ENCODE assay signal across 8 cellular contexts in genomic region chr14:94689218-94689984, GRCh38.
DNase-seq lines count a peak whose midpoint lies in the region; ATAC-seq and TF ChIP-seq lines count a peak whose summit lies in the region.

No MANE protein-coding gene starts in this region.

- CTCF ChIA-PET in GM10248 (lab: Yijun Ruan, JAX): interaction anchor here (0.8 to 2.9 kb wide), 14 partner anchors 8 to 747 kb away, joined by 3 to 10 read pairs (median 4); no protein-coding TSS in a partner anchor
- CTCF ChIA-PET in Panc1 (lab: Charles Lee): interaction anchor here (0.6 to 1.1 kb wide), 3 partner anchors 8 to 124 kb away, joined by 3 read pairs; no protein-coding TSS in a partner anchor

- intact Hi-C loops in Panc1 (cut with micrococcal nuclease; ENCODE audit: unreplicated experiment) (loop anchor here (2.0 to 10.0 kb wide), 2 partner anchors 59 to 735 kb away; no protein-coding TSS in a partner anchor), Right ventricle myocardium inferior (cut with DNase I) (loop anchor here (2.0 to 5.0 kb wide), 2 partner anchors 409 to 743 kb away; no protein-coding TSS in a partner anchor), posterior cingulate gyrus (cut with DNase I) (loop anchor here (5.0 to 10.0 kb wide), 3 partner anchors 215 to 743 kb away; no protein-coding TSS in a partner anchor)

- H3K4me3 ChIP-seq in Panc1 (ENCODE audit: low read depth in 2 of 2, low read length in 2 of 2): peak overlapping the region in 1 of 2 experiments; percentile 14; a peak in 1 of 4 replicates

- POLR2A ChIA-PET in GM10248 (lab: Yijun Ruan, JAX): no interaction called here
- POLR2A ChIA-PET in Panc1 (lab: Charles Lee): no interaction called here

- peak; percentile 82 for DNase-seq in GM10248 (ENCODE audit: extremely low spot score)
- no peak for DNase-seq in Panc1 (ENCODE audit: low read depth, low spot score)
- peak; percentile 53 for DNase-seq in activated naive CD4-positive, alpha-beta T cell treated with Interleukin-2 at 50 U/mL for 16 hours
- DNase-seq in Right ventricle myocardium inferior (ENCODE audit: missing footprints): peak; percentile 82
- DNase-seq in posterior cingulate gyrus: peak; percentile 50 to 95 (median 77)
- no peak for DNase-seq in middle frontal gyrus (ENCODE audit: extremely low spot score, low spot score)

- no peak overlapping the region for H3K27ac ChIP-seq in Panc1 (ENCODE audit: low read length)

- ATAC-seq in HG03280 (IDR thresholded peaks at IDR 0.05; ENCODE audit: unreplicated experiment): peak; percentile 51
- peak; percentile 95 for ATAC-seq in Panc1
- peak; percentile 93 for ATAC-seq in Right ventricle myocardium inferior
- ATAC-seq in GM18517 (IDR thresholded peaks at IDR 0.05; ENCODE audit: unreplicated experiment): no peak

- peak; percentile 84 for TF ChIP-seq CTCF in GM10248 (IDR thresholded peaks at IDR 0.05; ENCODE audit: control extremely low read depth, extremely low read depth, low read depth, missing control alignments)
- peak; percentile 97 for TF ChIP-seq CTCF in Panc1 (IDR thresholded peaks at IDR 0.05)

- no peaks in the 10 kb centered on the region for H3K27me3 ChIP-seq in Panc1 (ENCODE audit: control insufficient read depth, insufficient read depth, low read length)

- no peaks in the 10 kb centered on the region for H3K4me1 ChIP-seq in Panc1 (ENCODE audit: control insufficient read depth, insufficient read depth, low read length)

- in situ Hi-C loops in Panc1 (cut with HindIII; ENCODE audit: low pct_unique_long_range_greater_than_20kb, low sequenced_read_pairs): no loop called here

- H3K9me3 ChIP-seq in Panc1 (ENCODE audit: control insufficient read depth, insufficient read depth, low read depth, low read length): no peaks in the 10 kb centered on the region

- H3K36me3 ChIP-seq in Panc1 (ENCODE audit: control insufficient read depth, insufficient read depth, low read length): no peaks in the 10 kb centered on the region

- no TSS peak for BruUV-seq in Panc1 (replicated peaks; lab: Mats Ljungman, UMichigan)

Comparison
In these comparisons a context has a peak if more than half of its experiments do, and no peak if none do; other contexts are left out.
1. DNase-seq: peak in GM10248 (single experiment), activated naive CD4-positive, alpha-beta T cell treated with Interleukin-2 at 50 U/mL for 16 hours (single experiment), Right ventricle myocardium inferior (single experiment) and posterior cingulate gyrus (10 of 10); none in Panc1 (single experiment) and middle frontal gyrus (single experiment).